30 cellular contexts compared by ENCODE assay signal in the genomic region with DNA sequence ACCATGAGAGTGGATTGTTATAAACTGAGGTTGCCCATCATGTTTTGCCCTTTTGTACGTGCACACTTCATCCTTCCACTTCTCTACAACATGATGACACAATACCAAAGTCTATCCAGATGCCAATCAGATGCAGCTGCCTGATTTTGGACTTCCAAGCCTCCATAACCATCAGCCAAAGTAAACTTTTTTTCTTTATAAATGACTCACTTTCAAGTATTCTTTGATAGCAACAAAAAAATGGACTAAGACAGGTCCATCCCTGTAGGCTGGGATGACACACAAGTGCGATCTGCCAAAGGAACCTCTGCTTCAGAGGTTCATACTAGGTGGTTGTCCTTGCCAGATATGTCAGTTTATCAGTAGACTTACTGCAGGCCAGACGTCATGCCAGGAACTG.
"Had no signal": no experiment of that assay in that cellular context is flagged by ENCODE, and none has a peak within 500 bp of the region (broad histone marks: within the 10 kb centered on the region; RNA-seq: fewer than 3 reads in every experiment).

No MANE protein-coding gene starts in this region.

- H3K9ac ChIP-seq: parathyroid adenoma had no signal

- H3K27me3 Mint-ChIP-seq: naive B cell; natural killer cell treated with Interleukin-12 subunit alpha and Interleukin-12 subunit beta and Interleukin-15 and Interleukin-18, amount 100 ng/mL, for 72 hours; stimulated activated memory B cell treated with anti-CD40 and anti-IgM and Interleukin-4, amounts not matched to agents 10 μg/mL and 1 μg/mL and 100 μg/mL, for 72 hours had no signal

- H3K36me3 Mint-ChIP-seq: mesothelial cell of epicardium; natural killer cell treated with Interleukin-12 subunit alpha and Interleukin-12 subunit beta and Interleukin-15 and Interleukin-18, amount 100 ng/mL, for 72 hours had no signal

- H3K4me3 Mint-ChIP-seq: mesothelial cell of epicardium; naive B cell; natural killer cell treated with Interleukin-12 subunit alpha and Interleukin-12 subunit beta and Interleukin-15 and Interleukin-18, amount 100 ng/mL, for 72 hours; neural crest cell; stimulated activated memory B cell treated with anti-CD40 and anti-IgM and Interleukin-4, amounts not matched to agents 10 μg/mL and 1 μg/mL and 100 μg/mL, for 72 hours had no signal

- H3K4me3 ChIP-seq: coronary artery, esophagus muscularis mucosa, gastroesophageal sphincter, heart left ventricle, hepatocyte, mucosa of descending colon, prostate gland, right atrium auricular region, skin epidermis, spleen, testis, tibial nerve, upper lobe of left lung had no signal

- DNase-seq: dermis blood vessel endothelial cell; effector memory CD4-positive, alpha-beta T cell; heart left ventricle; kidney; mesenchymal stem cell; mucosa of descending colon; naive B cell; spleen; stimulated activated CD4-positive, alpha-beta T cell treated with anti-CD3 and anti-CD28 coated beads, Interleukin-4, amount 100 ng/mL, for 4 hours; stimulated activated naive CD8-positive, alpha-beta T cell treated with anti-CD3 and anti-CD28 coated beads, Interleukin-15, Interleukin-2, amounts not matched to agents 100 U/mL and 50 U/mL, for 24 hours; substantia nigra; testis; upper lobe of left lung had no signal

- H2AFZ ChIP-seq: hepatocyte, parathyroid adenoma had no signal

- H3K4me1 ChIP-seq: foreskin keratinocyte, parathyroid adenoma, prostate gland, right atrium auricular region, spleen, testis had no signal

- H3K4me2 ChIP-seq: hepatocyte had no signal

- H3K27ac ChIP-seq: esophagus muscularis mucosa, foreskin keratinocyte, gastroesophageal sphincter, heart left ventricle, hepatocyte, parathyroid adenoma, prostate gland, skin epidermis, spleen, testis, upper lobe of left lung had no signal

- H3K9me3 ChIP-seq: esophagus muscularis mucosa, gastroesophageal sphincter, heart left ventricle, mucosa of descending colon, prostate gland, right atrium auricular region, spleen, testis, tibial nerve, upper lobe of left lung had no signal

- FAIRE-seq: endothelial cell of umbilical vein, kidney, urothelium cell line had no signal

- ATAC-seq: gastroesophageal sphincter; heart left ventricle; left lobe of liver; mucosa of descending colon; natural killer cell treated with Interleukin-12 subunit alpha and Interleukin-12 subunit beta and Interleukin-15 and Interleukin-18, amount 100 ng/mL, for 72 hours; stimulated activated memory B cell treated with anti-CD40 and anti-IgM and Interleukin-4, amounts not matched to agents 10 μg/mL and 1 μg/mL and 100 μg/mL, for 72 hours; stimulated activated naive CD8-positive, alpha-beta T cell treated with anti-CD3 and anti-CD28 coated beads, Interleukin-15, Interleukin-2, amounts not matched to agents 100 U/mL and 50 U/mL, for 24 hours had no signal

- H3K27me3 ChIP-seq: esophagus muscularis mucosa, foreskin keratinocyte, gastroesophageal sphincter, heart left ventricle, hepatocyte, right atrium auricular region, spleen, testis, tibial nerve, upper lobe of left lung had no signal

- H3K36me3 ChIP-seq: esophagus muscularis mucosa, gastroesophageal sphincter, heart left ventricle, prostate gland, right atrium auricular region, spleen, tibial nerve, upper lobe of left lung had no signal

- H3K79me2 ChIP-seq: hepatocyte, parathyroid adenoma had no signal

- H3K4me1 Mint-ChIP-seq: mesothelial cell of epicardium had no signal

- H3K9me3 Mint-ChIP-seq: mesothelial cell of epicardium; naive B cell; neural crest cell; stimulated activated memory B cell treated with anti-CD40 and anti-IgM and Interleukin-4, amounts not matched to agents 10 μg/mL and 1 μg/mL and 100 μg/mL, for 72 hours had no signal

- H3K27ac Mint-ChIP-seq: mesothelial cell of epicardium; natural killer cell treated with Interleukin-12 subunit alpha and Interleukin-12 subunit beta and Interleukin-15 and Interleukin-18, amount 100 ng/mL, for 72 hours; stimulated activated memory B cell treated with anti-CD40 and anti-IgM and Interleukin-4, amounts not matched to agents 10 μg/mL and 1 μg/mL and 100 μg/mL, for 72 hours had no signal
